In the genomic region with DNA sequence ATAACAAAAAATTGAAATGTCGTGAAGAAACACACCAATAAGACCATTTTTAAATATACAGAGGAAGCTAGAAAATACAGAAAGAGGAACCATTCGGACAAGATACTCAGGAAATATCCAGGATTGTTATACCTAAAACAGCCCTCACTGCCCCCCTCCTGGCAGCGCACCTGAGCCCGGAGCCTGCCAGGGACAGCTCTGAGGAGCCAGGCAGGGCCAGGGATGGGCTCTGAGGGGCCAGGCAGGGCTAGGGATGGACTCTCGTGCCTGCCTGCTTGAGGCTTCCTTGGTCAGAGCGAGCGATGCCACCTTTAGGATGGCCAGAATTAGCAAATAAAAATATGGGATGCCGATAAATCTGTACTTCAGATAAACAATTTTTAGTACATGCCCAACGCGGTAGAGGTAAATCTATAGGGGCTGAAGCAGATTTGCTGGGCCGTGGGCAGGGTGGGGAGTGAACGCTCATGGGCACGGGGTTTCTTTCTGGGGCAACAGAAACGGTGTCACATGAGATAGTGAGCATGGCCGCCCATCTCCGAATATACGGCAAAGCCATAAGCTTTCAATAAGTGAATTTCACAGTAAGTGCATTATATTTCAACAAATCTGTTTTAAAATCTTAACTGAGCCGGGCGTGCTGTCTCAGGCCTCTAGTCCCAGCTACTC, we compare ENCODE assay signal across 9 cellular contexts. TPM values are rescaled to one million over a fixed set of nuclear protein-coding genes. Genes with fewer than 3 reads are reported as not detected.
A peak's percentile ranks its signal among the peaks of the same experiment; 100 is the strongest.
DNase-seq lines count a peak whose midpoint lies in the region; ATAC-seq and TF ChIP-seq lines count a peak whose summit lies in the region.
"Had no signal": no experiment of that assay in that cellular context is flagged by ENCODE, and none has a peak within 500 bp of the region (broad histone marks: within the 10 kb centered on the region; RNA-seq: fewer than 3 reads in every experiment).

No MANE protein-coding gene starts in this region.

- intact Hi-C loops in naive thymus-derived CD4-positive, alpha-beta T cell (cut with micrococcal nuclease) = loop anchor here (1.0 to 10.0 kb wide), 6 partner anchors 18 to 427 kb away; a partner anchor contains a TSS
- intact Hi-C loops in posterior cingulate gyrus (cut with DNase I) = loop anchor here (10.0 kb wide), 1 partner anchor 47 kb away; no protein-coding TSS in a partner anchor

- peaks cover 7 to 46% (median 35%) of the 10 kb centered on the region in 7 donors for H3K4me1 Mint-ChIP-seq in naive thymus-derived CD4-positive, alpha-beta T cell

- H3K9me3 Mint-ChIP-seq in naive thymus-derived CD4-positive, alpha-beta T cell = peaks cover 0 to 1% (median 0%) of the 10 kb centered on the region in 11 donors

- H3K4me3 Mint-ChIP-seq in naive thymus-derived CD4-positive, alpha-beta T cell = peak overlapping the region; percentile 55 to 92 (median 72)

- no peaks in the 10 kb centered on the region for H3K27me3 Mint-ChIP-seq in naive thymus-derived CD4-positive, alpha-beta T cell

- H3K4me1 ChIP-seq in naive thymus-derived CD4-positive, alpha-beta T cell (ENCODE audit: control insufficient read depth in 2 of 2, insufficient read depth in 2 of 2, low read length in 2 of 2) = peaks cover 10 to 13% of the 10 kb centered on the region in 2 donors

- DNase-seq in AG10803 (ENCODE audit: low read depth) (no peak), MG63 (no peak), cardiac fibroblast (ENCODE audit: low read depth in 2 of 2) (no peak), posterior cingulate gyrus (no peak), COLO668 (lab: John Stamatoyannopoulos, UW; ENCODE audit: unreplicated experiment) (no peak), DMS 273 (lab: John Stamatoyannopoulos, UW; ENCODE audit: unreplicated experiment) (no peak)
- no peak for DNase-seq in naive thymus-derived CD4-positive, alpha-beta T cell
- DNase-seq: stimulated activated CD4-positive, alpha-beta T cell treated with anti-CD3 and anti-CD28 coated beads, Interleukin-2, amount 100 ng/mL, for 24 hours had no signal

- H3K27me3 ChIP-seq in MG63 = no peaks in the 10 kb centered on the region
- no peaks in the 10 kb centered on the region for H3K27me3 ChIP-seq in naive thymus-derived CD4-positive, alpha-beta T cell (ENCODE audit: control insufficient read depth in 2 of 2, insufficient read depth in 2 of 2, low read length in 2 of 2)

- peaks cover 0 to 1% (median 0%) of the 10 kb centered on the region in 5 donors for H3K36me3 Mint-ChIP-seq in naive thymus-derived CD4-positive, alpha-beta T cell

- TF ChIP-seq CTCF in AG10803 (conservative IDR thresholded peaks at IDR 0.05; ENCODE audit: low read length) = no peak
- no peak for TF ChIP-seq CTCF in cardiac fibroblast (IDR thresholded peaks at IDR 0.05; ENCODE audit: low read depth, low read length)

- H3K27ac ChIP-seq in naive thymus-derived CD4-positive, alpha-beta T cell (ENCODE audit: low read depth, low read length) = peak overlapping the region; percentile 99

- H3K4me3 ChIP-seq in AG10803 (ENCODE audit: low read length) = peak overlapping the region; percentile 74
- peak overlapping the region; percentile 78 for H3K4me3 ChIP-seq in MG63
- peak overlapping the region; percentile 74 to 76 for H3K4me3 ChIP-seq in cardiac fibroblast (replicated peaks in 1 of 2; ENCODE audit: low read depth in 2 of 2, low read length in 2 of 2)
- H3K4me3 ChIP-seq in naive thymus-derived CD4-positive, alpha-beta T cell (ENCODE audit: low read length) = peak overlapping the region; percentile 72

- H3K9me3 ChIP-seq in MG63 = peaks cover 8% of the 10 kb centered on the region
- H3K9me3 ChIP-seq in naive thymus-derived CD4-positive, alpha-beta T cell (ENCODE audit: control insufficient read depth in 2 of 3, low read length in 3 of 3) = no peaks in the 10 kb centered on the region

- no peak for ATAC-seq in naive thymus-derived CD4-positive, alpha-beta T cell
- no peak for ATAC-seq in GM21447 (IDR thresholded peaks at IDR 0.05; ENCODE audit: unreplicated experiment)

- H3K36me3 ChIP-seq in MG63 = 0 out of 2 replicates have a peak, but pooled peaks cover 2% of the 10 kb centered on the region
- no peaks in the 10 kb centered on the region for H3K36me3 ChIP-seq in naive thymus-derived CD4-positive, alpha-beta T cell (ENCODE audit: control insufficient read depth in 2 of 3, insufficient read depth in 3 of 3, low read length in 3 of 3)

- peak overlapping the region; percentile 46 to 86 (median 68) for H3K27ac Mint-ChIP-seq in naive thymus-derived CD4-positive, alpha-beta T cell

- POLR2A ChIA-PET in naive thymus-derived CD4-positive, alpha-beta T cell (lab: Charles Lee) = interaction anchor here (0.7 to 2.9 kb wide), 14 partner anchors 8 to 226 kb away, joined by 3 to 26 read pairs (median 6); a partner anchor contains a TSS

- CTCF ChIA-PET in naive thymus-derived CD4-positive, alpha-beta T cell (lab: Charles Lee) = no interaction called here

RNA-seq across cellular contexts. Expression of a gene that starts 18.2 kb away (rescaled TPM):
- 60.2 and 104 TPM in 2 replicates for total RNA-seq in MG63 (2014; rRNA removed; shearing (Covaris generic); ENCODE audit: low replicate concordance)
- 100 to 1,000 TPM; 144 to 249 (median 176) TPM for total RNA-seq in naive thymus-derived CD4-positive, alpha-beta T cell
- 10 to 100 TPM; 46.1 to 81.3 TPM for polyA plus RNA-seq in naive thymus-derived CD4-positive, alpha-beta T cell

RNA-seq across cellular contexts. Expression of a gene that starts 25.7 kb away (rescaled TPM):
- not detected in 2 replicates for total RNA-seq in MG63 (2014; rRNA removed; shearing (Covaris generic); ENCODE audit: low replicate concordance)
- total RNA-seq in naive thymus-derived CD4-positive, alpha-beta T cell = 100 to 1,000 TPM in 3 of 5 experiments, 10 to 100 TPM in 2; 61.9 to 390 (median 165) TPM
- polyA plus RNA-seq in naive thymus-derived CD4-positive, alpha-beta T cell = 100 to 1,000 TPM; 169 to 183 TPM

RNA-seq across cellular contexts. Expression of a gene that starts 41.9 kb away (rescaled TPM):
- total RNA-seq in MG63 (2014; rRNA removed; shearing (Covaris generic); ENCODE audit: low replicate concordance) = 2.7 and 25.9 TPM in 2 replicates
- 10 to 100 TPM in 2 of 5 experiments, 1 to 10 TPM in 3; 2.3 to 32.4 (median 5.1) TPM for total RNA-seq in naive thymus-derived CD4-positive, alpha-beta T cell
- 1 to 10 TPM; 1.5 to 3.2 TPM for polyA plus RNA-seq in naive thymus-derived CD4-positive, alpha-beta T cell

Comparison
In these comparisons a context has a peak if more than half of its experiments do, and no peak if none do; other contexts are left out.
1. RNA of a gene that starts 25.7 kb away (total RNA-seq): 61.9 to 390 TPM in naive thymus-derived CD4-positive, alpha-beta T cell; not detected in MG63; every median in the first group is over 10 times any median in the second.
2. Peak in every context shown above with its lines, with median percentiles within 50 percentile points of each other: H3K4me3 ChIP-seq.